In genomic region chr5:27472875-27473274, GRCh38 we compare ENCODE assay signal across 12 cellular contexts.
A peak's percentile ranks its signal among the peaks of the same experiment; 100 is the strongest.
DNase-seq lines count a peak whose midpoint lies in the region; ATAC-seq and TF ChIP-seq lines count a peak whose summit lies in the region.
"Had no signal": no experiment of that assay in that cellular context is flagged by ENCODE, and none has a peak within 500 bp of the region (broad histone marks: within the 10 kb centered on the region; RNA-seq: fewer than 3 reads in every experiment).

No MANE protein-coding gene starts in this region.

- no peaks in the 10 kb centered on the region for H3K4me1 ChIP-seq in sigmoid colon

- H3K4me3 Mint-ChIP-seq in activated CD4-positive, alpha-beta memory T cell treated with anti-CD3 and anti-CD28 coated beads, Interleukin-2, amount 10 ng/mL, durations not matched to agents 7 days and 5 days = peak overlapping the region; percentile 37
- no peak overlapping the region for H3K4me3 Mint-ChIP-seq in activated CD4-positive, alpha-beta memory T cell treated with anti-CD3 and anti-CD28 coated beads for 36 hours
- H3K4me3 Mint-ChIP-seq in chondrocyte (ENCODE audit: unreplicated experiment) (peak overlapping the region; percentile 66), progenitor cell of endocrine pancreas (ENCODE audit: low read depth) (peak overlapping the region; percentile 94)

- no peak overlapping the region for H3K27ac Mint-ChIP-seq in activated CD4-positive, alpha-beta memory T cell treated with anti-CD3 and anti-CD28 coated beads, Interleukin-2, amount 10 ng/mL, durations not matched to agents 7 days and 5 days
- no peak overlapping the region for H3K27ac Mint-ChIP-seq in activated CD4-positive, alpha-beta memory T cell treated with anti-CD3 and anti-CD28 coated beads for 36 hours
- H3K27ac Mint-ChIP-seq in chondrocyte (ENCODE audit: unreplicated experiment) = peak overlapping the region; percentile 69
- peak overlapping the region; percentile 98 for H3K27ac Mint-ChIP-seq in progenitor cell of endocrine pancreas

- WGBS in sigmoid colon, 2 donors = 80 to 82% methylated on average over 4 of the region's 4 CpGs

- intact Hi-C loops in activated CD4-positive, alpha-beta memory T cell treated with anti-CD3 and anti-CD28 coated beads for 36 hours (cut with micrococcal nuclease) = no loop called here
- intact Hi-C loops in sigmoid colon (cut with DNase I) = no loop called here

- H3K36me3 ChIP-seq in sigmoid colon = no peaks in the 10 kb centered on the region

- H3K9me3 ChIP-seq in sigmoid colon = peaks cover 0 to 5% (median 0%) of the 10 kb centered on the region in 4 donors

- no peak for TF ChIP-seq POLR2A in sigmoid colon (IDR thresholded peaks at IDR 0.05)

- POLR2A ChIA-PET in activated CD4-positive, alpha-beta memory T cell treated with anti-CD3 and anti-CD28 coated beads, Interleukin-2, amount 10 ng/mL, durations not matched to agents 7 days and 5 days (lab: Charles Lee) = no interaction called here
- POLR2A ChIA-PET in activated CD4-positive, alpha-beta memory T cell treated with anti-CD3 and anti-CD28 coated beads for 36 hours (lab: Charles Lee) = no interaction called here

- no peak overlapping the region for H3K27ac ChIP-seq in sigmoid colon
- H3K27ac ChIP-seq: skin epidermis, VCaP had no signal

- TF ChIP-seq CTCF in chondrocyte (IDR thresholded peaks at IDR 0.05) = no peak
- no peak for TF ChIP-seq CTCF in progenitor cell of endocrine pancreas (IDR thresholded peaks at IDR 0.05; ENCODE audit: unreplicated experiment)
- TF ChIP-seq CTCF in sigmoid colon (IDR thresholded peaks at IDR 0.05) = no peak

- no peaks in the 10 kb centered on the region for H3K27me3 ChIP-seq in sigmoid colon

- H3K4me3 ChIP-seq in sigmoid colon = no peak overlapping the region
- H3K4me3 ChIP-seq: skin epidermis had no signal

- peaks cover 13% of the 10 kb centered on the region for H3K9me3 Mint-ChIP-seq in activated CD4-positive, alpha-beta memory T cell treated with anti-CD3 and anti-CD28 coated beads, Interleukin-2, amount 10 ng/mL, durations not matched to agents 7 days and 5 days
- H3K9me3 Mint-ChIP-seq in activated CD4-positive, alpha-beta memory T cell treated with anti-CD3 and anti-CD28 coated beads for 36 hours = peaks cover 17% of the 10 kb centered on the region
- H3K9me3 Mint-ChIP-seq in chondrocyte (ENCODE audit: low read depth) = peaks cover 15% of the 10 kb centered on the region
- peaks cover 17% of the 10 kb centered on the region for H3K9me3 Mint-ChIP-seq in progenitor cell of endocrine pancreas (ENCODE audit: low read depth)

- H3K4me1 Mint-ChIP-seq in activated CD4-positive, alpha-beta memory T cell treated with anti-CD3 and anti-CD28 coated beads, Interleukin-2, amount 10 ng/mL, durations not matched to agents 7 days and 5 days = no peaks in the 10 kb centered on the region
- no peaks in the 10 kb centered on the region for H3K4me1 Mint-ChIP-seq in activated CD4-positive, alpha-beta memory T cell treated with anti-CD3 and anti-CD28 coated beads for 36 hours (ENCODE audit: low read depth)
- H3K4me1 Mint-ChIP-seq in chondrocyte (ENCODE audit: low read depth) = peaks cover 17% of the 10 kb centered on the region
- H3K4me1 Mint-ChIP-seq in progenitor cell of endocrine pancreas (ENCODE audit: low read depth) = peaks cover 3% of the 10 kb centered on the region

- no peak for TF ChIP-seq EP300 in sigmoid colon (IDR thresholded peaks at IDR 0.05)

- no peaks in the 10 kb centered on the region for H3K27me3 Mint-ChIP-seq in activated CD4-positive, alpha-beta memory T cell treated with anti-CD3 and anti-CD28 coated beads, Interleukin-2, amount 10 ng/mL, durations not matched to agents 7 days and 5 days
- no peaks in the 10 kb centered on the region for H3K27me3 Mint-ChIP-seq in activated CD4-positive, alpha-beta memory T cell treated with anti-CD3 and anti-CD28 coated beads for 36 hours
- H3K27me3 Mint-ChIP-seq in chondrocyte (ENCODE audit: low read depth) (no peaks in the 10 kb centered on the region), progenitor cell of endocrine pancreas (no peaks in the 10 kb centered on the region)

- H3K36me3 Mint-ChIP-seq in activated CD4-positive, alpha-beta memory T cell treated with anti-CD3 and anti-CD28 coated beads, Interleukin-2, amount 10 ng/mL, durations not matched to agents 7 days and 5 days (ENCODE audit: low read depth) = no peaks in the 10 kb centered on the region
- H3K36me3 Mint-ChIP-seq in activated CD4-positive, alpha-beta memory T cell treated with anti-CD3 and anti-CD28 coated beads for 36 hours = no peaks in the 10 kb centered on the region
- H3K36me3 Mint-ChIP-seq in chondrocyte (ENCODE audit: low read depth) (peaks cover 2% of the 10 kb centered on the region), progenitor cell of endocrine pancreas (ENCODE audit: insufficient read depth) (peaks cover 30% of the 10 kb centered on the region)

- no peak for DNase-seq in activated CD4-positive, alpha-beta memory T cell treated with anti-CD3 and anti-CD28 coated beads, Interleukin-2, amount 10 ng/mL, durations not matched to agents 7 days and 5 days
- DNase-seq in activated CD4-positive, alpha-beta memory T cell treated with anti-CD3 and anti-CD28 coated beads for 36 hours = no peak
- DNase-seq in M059J (ENCODE audit: low read depth) (peak; percentile 45), chondrocyte (ENCODE audit: low spot score) (no peak), progenitor cell of endocrine pancreas (ENCODE audit: low spot score, unreplicated experiment) (no peak), NCI-H2029 (lab: John Stamatoyannopoulos, UW) (no peak), sigmoid colon (no peak)
- DNase-seq: NCI-H1436, PC-3 had no signal

- CTCF ChIA-PET in activated CD4-positive, alpha-beta memory T cell treated with anti-CD3 and anti-CD28 coated beads, Interleukin-2, amount 10 ng/mL, durations not matched to agents 7 days and 5 days (lab: Charles Lee) = no interaction called here
- CTCF ChIA-PET in activated CD4-positive, alpha-beta memory T cell treated with anti-CD3 and anti-CD28 coated beads for 36 hours (lab: Charles Lee) = no interaction called here

- ATAC-seq in HG02678 (IDR thresholded peaks at IDR 0.05; ENCODE audit: unreplicated experiment) = no peak
- ATAC-seq: PC-3 had no signal

Comparison
In these comparisons a context has a peak if more than half of its experiments do, and no peak if none do; other contexts are left out.
1. H3K27ac Mint-ChIP-seq: peak in chondrocyte (single experiment) and progenitor cell of endocrine pancreas (single experiment); none in activated CD4-positive, alpha-beta memory T cell treated with anti-CD3 and anti-CD28 coated beads, Interleukin-2, amount 10 ng/mL, durations not matched to agents 7 days and 5 days (single experiment) and activated CD4-positive, alpha-beta memory T cell treated with anti-CD3 and anti-CD28 coated beads for 36 hours (single experiment).